In the genomic region with DNA sequence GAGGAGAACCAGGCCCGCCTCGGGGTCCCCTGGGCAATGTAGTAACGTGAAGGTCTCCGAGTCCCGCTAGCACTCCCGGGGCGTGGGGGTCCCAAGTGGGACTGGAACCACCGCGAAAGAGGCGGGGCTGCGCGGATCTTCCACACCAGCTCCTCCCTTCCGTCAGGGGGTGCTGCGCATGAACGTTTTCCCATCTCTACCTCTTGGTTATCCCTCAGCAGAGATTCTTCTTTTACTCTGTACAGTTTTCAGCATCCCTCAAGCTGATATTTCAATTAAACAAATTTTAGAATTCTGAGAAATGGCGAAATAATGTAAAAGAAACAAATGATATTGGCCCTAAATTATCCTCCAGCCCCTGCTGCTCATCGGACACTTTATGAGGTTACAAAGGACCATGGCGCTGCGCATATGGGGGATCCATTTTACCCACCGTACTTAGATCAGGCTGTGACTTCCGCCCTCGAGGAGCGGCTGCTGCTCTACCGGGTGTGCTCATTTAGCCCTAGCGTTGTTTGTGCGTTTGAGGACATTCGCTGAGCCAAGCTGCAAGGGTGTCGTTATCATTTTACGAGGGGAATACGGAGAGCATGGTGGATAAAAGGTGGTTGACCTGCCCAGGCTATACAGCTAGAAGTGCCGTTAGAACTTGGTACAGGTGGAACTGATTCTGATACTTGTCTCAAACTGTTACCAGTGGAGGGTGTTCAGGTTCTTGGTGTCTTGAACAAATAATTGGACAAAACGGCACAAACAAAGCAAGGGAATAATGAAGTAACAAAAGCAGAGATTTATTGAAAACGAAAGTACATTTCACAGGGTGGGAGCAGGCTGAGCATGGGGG, we compare ENCODE assay signal across 8 cellular contexts.
DNase-seq lines count a peak whose midpoint lies in the region; ATAC-seq, FAIRE-seq and TF ChIP-seq lines count a peak whose summit lies in the region.

No MANE protein-coding gene starts in this region.

- no peaks in the 10 kb centered on the region for H3K27me3 ChIP-seq in gastroesophageal sphincter
- H3K27me3 ChIP-seq in neuronal stem cell (ENCODE audit: control insufficient read depth in 3 of 3, insufficient read depth in 3 of 3, low read depth in 1 of 3, low read length in 3 of 3), result peaks cover 0 to 3% (median 0%) of the 10 kb centered on the region in 3 experiments
- peaks cover 0 to 3% (median 0%) of the 10 kb centered on the region in 5 donors for H3K27me3 ChIP-seq in subcutaneous abdominal adipose tissue (ENCODE audit: control insufficient read depth in 5 of 5, insufficient read depth in 4 of 5, low read length in 5 of 5)

- TF ChIP-seq POLR2A in H54 (IDR thresholded peaks at IDR 0.05; ENCODE audit: low read depth, low read length) (peak; percentile 50; the same call in 1 of the 2 replicates), gastroesophageal sphincter (IDR thresholded peaks at IDR 0.05) (peak in 1 of 2 donors; percentile 33)

- no peak overlapping the region for H2BK120ac ChIP-seq in neuronal stem cell (ENCODE audit: low read depth, low read length)

- H3K18ac ChIP-seq in neuronal stem cell (ENCODE audit: low read length), result peak overlapping the region; percentile 90

- H3K9ac ChIP-seq in ES-I3 (ENCODE audit: low read depth, low read length), result peak overlapping the region; percentile 90
- H3K9ac ChIP-seq in neuronal stem cell (ENCODE audit: low read depth, low read length, poor library complexity), result peak overlapping the region; percentile 78
- H3K9ac ChIP-seq in subcutaneous abdominal adipose tissue (ENCODE audit: low read length in 5 of 5), result peak overlapping the region; percentile 40 to 89 (median 77)

- H3K9me3 ChIP-seq in ES-I3 (ENCODE audit: control insufficient read depth, insufficient read depth, low read length) (no peaks in the 10 kb centered on the region), gastroesophageal sphincter (no peaks in the 10 kb centered on the region), neuronal stem cell (replicated peaks in 1 of 2; ENCODE audit: control insufficient read depth in 2 of 2, insufficient read depth in 1 of 2, low read depth in 1 of 2, low read length in 2 of 2) (no peaks in the 10 kb centered on the region), subcutaneous abdominal adipose tissue (ENCODE audit: control insufficient read depth in 5 of 5, low read length in 5 of 5) (no peaks in the 10 kb centered on the region)

- ATAC-seq in gastroesophageal sphincter, result peak; percentile 93

- DNase-seq in H54 (ENCODE audit: insufficient read length, low spot score) (peak; percentile 59), LoVo (ENCODE audit: low spot score) (peak; percentile 91), SHP77 (lab: John Stamatoyannopoulos, UW) (peak; percentile 91 to 94), neuronal stem cell (ENCODE audit: low spot score) (peak; percentile 85)
- peak; percentile 63 for DNase-seq in activated gamma-delta T cell treated with anti-CD3 and anti-CD28 coated beads, Interleukin-2, amount 50 U/mL, for 16 hours (ENCODE audit: low read depth)

- H3K23ac ChIP-seq in neuronal stem cell (ENCODE audit: low read depth, low read length, poor library complexity), result no peak overlapping the region

- H2BK5ac ChIP-seq in neuronal stem cell (ENCODE audit: low read length), result no peak overlapping the region

- H3K4me1 ChIP-seq in ES-I3 (ENCODE audit: insufficient read depth, low read length) (peaks cover 4% of the 10 kb centered on the region; the same call in 1 of the 2 replicates), gastroesophageal sphincter (peaks cover 0 to 6% (median 0%) of the 10 kb centered on the region in 3 donors), neuronal stem cell (ENCODE audit: control insufficient read depth in 2 of 2, insufficient read depth in 1 of 2, low read depth in 1 of 2, low read length in 2 of 2) (peaks cover 0 to 2% of the 10 kb centered on the region in 2 donors), subcutaneous abdominal adipose tissue (ENCODE audit: control insufficient read depth in 5 of 5, insufficient read depth in 5 of 5, low read length in 5 of 5) (peaks cover 0 to 43% (median 32%) of the 10 kb centered on the region in 5 donors)

- H3K27ac ChIP-seq in gastroesophageal sphincter (peak overlapping the region; percentile 54 to 92 (median 92)), neuronal stem cell (replicated peaks; ENCODE audit: low read length) (peak overlapping the region; percentile 80), subcutaneous abdominal adipose tissue (ENCODE audit: low read depth, low read length) (peak overlapping the region; percentile 68)

- H3K36me3 ChIP-seq in ES-I3 (ENCODE audit: insufficient read depth, low read length), result no peaks in the 10 kb centered on the region
- H3K36me3 ChIP-seq in gastroesophageal sphincter, result no peaks in the 10 kb centered on the region
- no peaks in the 10 kb centered on the region for H3K36me3 ChIP-seq in neuronal stem cell (replicated peaks in 1 of 2; ENCODE audit: control insufficient read depth in 2 of 2, insufficient read depth in 2 of 2, low read length in 2 of 2)
- no peaks in the 10 kb centered on the region for H3K36me3 ChIP-seq in subcutaneous abdominal adipose tissue (ENCODE audit: control insufficient read depth in 5 of 5, insufficient read depth in 5 of 5, low read length in 5 of 5)

- no peak overlapping the region for H3K4ac ChIP-seq in neuronal stem cell (ENCODE audit: low read length)

- H4K8ac ChIP-seq in neuronal stem cell (ENCODE audit: low read depth, low read length), result no peak overlapping the region

- H3K14ac ChIP-seq in neuronal stem cell (ENCODE audit: low read length), result no peak overlapping the region

- 0 to 3% methylated on average over 20 to 28 of the region's 33 CpGs for WGBS in gastroesophageal sphincter (ENCODE audit: low coverage in 1 of 2), 2 donors
- WGBS in neuronal stem cell (ENCODE audit: extremely low coverage in 2 of 2, insufficient read length in 2 of 2, insufficient replicate concordance in 1 of 2), 2 donors, result no CpG with 5 or more reads among the region's 33 CpGs

- peak in 3 of 4 experiments; percentile 43 to 58 (median 44) for TF ChIP-seq CTCF in gastroesophageal sphincter (IDR thresholded peaks at IDR 0.05)

- FAIRE-seq in H54 (lab: Jason Lieb, UNC), result no peak

- no peak overlapping the region for H4K91ac ChIP-seq in neuronal stem cell (ENCODE audit: low read depth, low read length, poor library complexity)

- no peak overlapping the region for H2AK5ac ChIP-seq in neuronal stem cell (ENCODE audit: low read depth, low read length)

- H3K4me3 ChIP-seq in gastroesophageal sphincter (peak overlapping the region; percentile 39 to 78), neuronal stem cell (ENCODE audit: low read length in 2 of 2) (peak overlapping the region; percentile 57 to 88), subcutaneous abdominal adipose tissue (ENCODE audit: low read depth in 1 of 5, low read length in 5 of 5) (peak overlapping the region; percentile 70 to 97 (median 77))

- peak overlapping the region; percentile 94 for H2AFZ ChIP-seq in neuronal stem cell (ENCODE audit: low read length)

- TF ChIP-seq EP300 in gastroesophageal sphincter (IDR thresholded peaks at IDR 0.05), result no peak

- H2BK12ac ChIP-seq in neuronal stem cell (ENCODE audit: low read length), result no peak overlapping the region

- no peak overlapping the region for H2BK15ac ChIP-seq in neuronal stem cell (ENCODE audit: low read length)

- no peaks in the 10 kb centered on the region for H3K79me1 ChIP-seq in neuronal stem cell (ENCODE audit: low read depth, low read length)

- peak overlapping the region; percentile 75 for H3K4me2 ChIP-seq in neuronal stem cell (ENCODE audit: insufficient read depth, low read length, poor library complexity, severe bottlenecking)

Comparison
In these comparisons a context has a peak if more than half of its experiments do, and no peak if none do; other contexts are left out.
1. Peak in every context shown above with its lines: DNase-seq, ATAC-seq, H3K4me3 ChIP-seq and H3K27ac ChIP-seq.